1 cellular context compared by ENCODE assay signal in genomic region chr2:130846233-130846632, GRCh38.
TF ChIP-seq lines count a peak whose summit lies in the region.

No MANE protein-coding gene starts in this region.

TF ChIP-seq in H1, 55 proteins besides CTCF, POLR2A, EP300 and RAD21:
- TF ChIP-seq TCF12 (IDR thresholded peaks at IDR 0.05; ENCODE audit: low read depth, low read length) (no peak), TAF1 (IDR thresholded peaks at IDR 0.05; ENCODE audit: low read depth, low read length) (no peak), RNF2 (IDR thresholded peaks at IDR 0.05; ENCODE audit: borderline replicate concordance, low read depth, low read length, missing control alignments, poor library complexity, severe bottlenecking) (no peak)
TF ChIP-seq in H1: peak in this region for 0.
